8 cellular contexts compared by ENCODE assay signal in genomic region chr3:150371741-150372254, GRCh38. TPM values are rescaled to one million over a fixed set of nuclear protein-coding genes. Genes with fewer than 3 reads are reported as not detected.
DNase-seq lines count a peak whose midpoint lies in the region; ATAC-seq and TF ChIP-seq lines count a peak whose summit lies in the region.

No MANE protein-coding gene starts in this region.

- H3K4me3 ChIP-seq in right cardiac atrium (ENCODE audit: low read length) (peak overlapping the region; percentile 59), skeletal muscle tissue (ENCODE audit: low read length in 3 of 3) (peak overlapping the region; percentile 16 to 69 (median 39))

- no peaks in the 10 kb centered on the region for H3K36me3 ChIP-seq in skeletal muscle tissue (ENCODE audit: control insufficient read depth in 3 of 3, insufficient read depth in 3 of 3, low read length in 3 of 3)

- H3K27ac Mint-ChIP-seq in nephron progenitor cell = no peak overlapping the region

- H3K9me3 ChIP-seq in right cardiac atrium (ENCODE audit: control insufficient read depth, low read length) = no peaks in the 10 kb centered on the region
- H3K9me3 ChIP-seq in skeletal muscle tissue (ENCODE audit: control insufficient read depth in 3 of 3, low read length in 3 of 3) = no peaks in the 10 kb centered on the region

- intact Hi-C loops in right cardiac atrium (cut with DNase I) = loop anchor here in 1 of 4 donors (5.0 kb wide), 1 partner anchor 36 kb away; the partner anchor contains the start of gene TSC22D2

- H3K27me3 ChIP-seq in right cardiac atrium (ENCODE audit: control insufficient read depth, insufficient read depth) (no peaks in the 10 kb centered on the region), skeletal muscle tissue (ENCODE audit: control insufficient read depth in 3 of 3, insufficient read depth in 3 of 3, low read length in 3 of 3) (no peaks in the 10 kb centered on the region)

- H3K4me1 Mint-ChIP-seq in nephron progenitor cell = peaks cover 47% of the 10 kb centered on the region

- H3K4me3 Mint-ChIP-seq in nephron progenitor cell = no peak overlapping the region

- TF ChIP-seq CTCF in nephron progenitor cell (IDR thresholded peaks at IDR 0.05) = no peak

- H3K36me3 Mint-ChIP-seq in nephron progenitor cell (ENCODE audit: low read depth) = no peaks in the 10 kb centered on the region

- peak overlapping the region; percentile 46 to 64 (median 63) for H3K9ac ChIP-seq in skeletal muscle tissue (ENCODE audit: low read depth in 1 of 3, low read length in 3 of 3)

- H3K27ac ChIP-seq in right cardiac atrium (ENCODE audit: low read length) = peak overlapping the region; percentile 94
- peak overlapping the region; percentile 78 for H3K27ac ChIP-seq in skeletal muscle tissue (ENCODE audit: low read depth, low read length)

- H3K4me1 ChIP-seq in right cardiac atrium (ENCODE audit: control insufficient read depth, insufficient read depth, low read length) = peaks cover 2% of the 10 kb centered on the region
- H3K4me1 ChIP-seq in skeletal muscle tissue (ENCODE audit: control insufficient read depth in 3 of 3, insufficient read depth in 3 of 3, low read length in 3 of 3) = peaks cover 7 to 10% (median 8%) of the 10 kb centered on the region in 3 donors

- DNase-seq in HPDE6-E6E7 (ENCODE audit: extremely low spot score) (peak; percentile 59), amniotic stem cell (lab: John Stamatoyannopoulos, UW) (peak; percentile 93), right cardiac atrium (peak in 1 of 3 donors; percentile 33), COR-L47 (lab: John Stamatoyannopoulos, UW) (no peak), nephron progenitor cell (no peak)

- H3K27me3 Mint-ChIP-seq in nephron progenitor cell (ENCODE audit: low read depth, poor library complexity) = no peaks in the 10 kb centered on the region

- peaks cover 13% of the 10 kb centered on the region for H3K9me3 Mint-ChIP-seq in nephron progenitor cell

- ATAC-seq in right cardiac atrium (peak; percentile 93 to 96), HG03378 (IDR thresholded peaks at IDR 0.05; ENCODE audit: unreplicated experiment) (no peak), GM21717 (IDR thresholded peaks at IDR 0.05; ENCODE audit: unreplicated experiment) (no peak)

- WGBS in right cardiac atrium = 8% methylated on average over 6 of the region's 6 CpGs

RNA-seq across cellular contexts. Expression of gene TSC22D2, which starts 36.3 kb away (rescaled TPM):
- total RNA-seq in right cardiac atrium = 10 to 100 TPM; 36.5 to 43.6 (median 38.1) TPM
- 22.6 TPM for polyA plus RNA-seq in right cardiac atrium
- 12.0 TPM for total RNA-seq in skeletal muscle tissue

Comparison
In these comparisons a context has a peak if more than half of its experiments do, and no peak if none do; other contexts are left out.
1. DNase-seq: peak in HPDE6-E6E7 (single experiment) and amniotic stem cell (single experiment); none in COR-L47 (single experiment) and nephron progenitor cell (single experiment).
2. ATAC-seq: peak in right cardiac atrium (2 of 2); none in HG03378 (single experiment) and GM21717 (single experiment).